In the genomic region with DNA sequence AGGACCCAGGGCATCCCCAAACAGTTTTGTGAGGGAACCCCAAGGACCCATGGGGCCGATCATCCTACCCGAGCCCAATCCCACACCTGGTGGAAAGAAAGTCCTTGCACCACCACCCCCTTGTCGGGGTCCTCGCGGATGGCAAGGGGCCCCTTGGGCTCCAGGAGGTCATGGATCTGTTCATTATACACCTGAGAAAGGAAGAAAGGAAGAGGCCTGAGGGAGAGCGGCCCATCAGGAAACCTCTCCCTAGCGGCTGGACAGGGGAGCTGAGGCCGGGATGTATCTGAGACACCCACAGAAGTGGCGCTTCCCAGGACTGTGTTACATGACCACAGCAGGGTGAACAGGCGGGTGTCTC, we compare ENCODE assay signal across 21 cellular contexts. TPM values are rescaled to one million over a fixed set of nuclear protein-coding genes. Genes with fewer than 3 reads are reported as not detected.
A peak's percentile ranks its signal among the peaks of the same experiment; 100 is the strongest.
DNase-seq lines count a peak whose midpoint lies in the region; ATAC-seq, FAIRE-seq and TF ChIP-seq lines count a peak whose summit lies in the region.
"Had no signal": no experiment of that assay in that cellular context is flagged by ENCODE, and none has a peak within 500 bp of the region (broad histone marks: within the 10 kb centered on the region; RNA-seq: fewer than 3 reads in every experiment).

No MANE protein-coding gene starts in this region.

- POLR2A ChIA-PET in RWPE1 (lab: Yijun Ruan, JAX; ENCODE audit: low non-redundant PET) (no interaction called here), T-cell (lab: Charles Lee) (no interaction called here)

- H4K5ac ChIP-seq in H9 (ENCODE audit: insufficient read length, low read depth, low read length), result no peak overlapping the region

- ATAC-seq in GM19324 (IDR thresholded peaks at IDR 0.05; ENCODE audit: low FRiP score, unreplicated experiment) (no peak), T-cell (replicated peaks in 1 of 4) (no peak)
- ATAC-seq: CD8-positive, alpha-beta T cell had no signal

- H3K36me3 ChIP-seq in kidney (ENCODE audit: control insufficient read depth in 1 of 2, insufficient read depth in 2 of 2, low read length in 2 of 2), result no peaks in the 10 kb centered on the region
- H3K36me3 ChIP-seq in spleen, result peaks cover 0 to 72% (median 0%) of the 10 kb centered on the region in 6 donors

- H3K23ac ChIP-seq in H9 (ENCODE audit: insufficient read length, low read depth, low read length), result no peak overlapping the region

- intact Hi-C loops in kidney (cut with DNase I) (no loop called here), spleen (cut with DNase I; ENCODE audit: low total_unique reads) (no loop called here)

- no peak overlapping the region for H2BK120ac ChIP-seq in H9 (ENCODE audit: low read depth, low read length, poor library complexity, severe bottlenecking)

- no peak overlapping the region for H2AK5ac ChIP-seq in H9 (ENCODE audit: insufficient read length, low read length)

- H3K4me2 ChIP-seq in H9 (ENCODE audit: insufficient read depth, insufficient read length, low read length), result no peak overlapping the region

- CTCF ChIA-PET in RWPE1 (lab: Yijun Ruan, JAX), result interaction anchor here (0.8 to 1.4 kb wide), 2 partner anchors 15 to 31 kb away, joined by 3 to 5 read pairs; no protein-coding TSS in a partner anchor
- CTCF ChIA-PET in T-cell (lab: Charles Lee), result no interaction called here

- H3K18ac ChIP-seq in H9 (ENCODE audit: insufficient read length, low read depth, low read length), result no peak overlapping the region

- H4K20me1 ChIP-seq in H9 (ENCODE audit: control insufficient read depth, insufficient read depth, insufficient read length), result no peaks in the 10 kb centered on the region

- no peak overlapping the region for H3K4me3 ChIP-seq in kidney (ENCODE audit: low read length in 2 of 2)
- no peak overlapping the region for H3K4me3 ChIP-seq in spleen

- peaks cover 38 to 74% (median 74%) of the 10 kb centered on the region in 3 experiments for H3K36me3 Mint-ChIP-seq in H9 (ENCODE audit: insufficient read depth in 1 of 3, low read depth in 3 of 3)
- H3K36me3 Mint-ChIP-seq in T-cell, result no peaks in the 10 kb centered on the region
- H3K36me3 Mint-ChIP-seq: CD8-positive, alpha-beta T cell had no signal

- no peak overlapping the region for H3K14ac ChIP-seq in H9 (ENCODE audit: insufficient read depth, low read length)

- H3K4me3 Mint-ChIP-seq in H9, result no peak overlapping the region
- H3K4me3 Mint-ChIP-seq in T-cell, result no peak overlapping the region
- H3K4me3 Mint-ChIP-seq: CD14-positive monocyte; CD8-positive, alpha-beta T cell had no signal

- H2BK15ac ChIP-seq in H9 (ENCODE audit: low read depth, low read length), result no peak overlapping the region

- H3K9me3 Mint-ChIP-seq in H9, result no peaks in the 10 kb centered on the region; a peak in 1 of 5 replicates
- H3K9me3 Mint-ChIP-seq in T-cell, result no peaks in the 10 kb centered on the region

- no peaks in the 10 kb centered on the region for H3K27me3 ChIP-seq in H9 (ENCODE audit: insufficient read depth, low read length)
- H3K27me3 ChIP-seq in spleen (replicated peaks in 1 of 7), result no peaks in the 10 kb centered on the region

- H3K79me2 ChIP-seq in H9 (ENCODE audit: insufficient read depth, low read length), result no peaks in the 10 kb centered on the region

- H3T11ph ChIP-seq in H9 (ENCODE audit: low read length), result no peak overlapping the region

- H3K27ac Mint-ChIP-seq in H9 (no peak overlapping the region; a peak in 1 of 7 replicates), T-cell (no peak overlapping the region)
- H3K27ac Mint-ChIP-seq: CD8-positive, alpha-beta T cell had no signal

- no peak overlapping the region for H2BK20ac ChIP-seq in H9 (ENCODE audit: low read depth, low read length, poor library complexity, severe bottlenecking)

- H4K8ac ChIP-seq in H9 (replicated peaks; ENCODE audit: insufficient read length, low read depth, low read length), result no peak overlapping the region

- H3K4me1 Mint-ChIP-seq in H9 (no peaks in the 10 kb centered on the region), T-cell (no peaks in the 10 kb centered on the region)
- H3K4me1 Mint-ChIP-seq: CD14-positive monocyte had no signal

- H3K27me3 Mint-ChIP-seq in H9 (ENCODE audit: low read depth) (no peaks in the 10 kb centered on the region), T-cell (no peaks in the 10 kb centered on the region)

- H3K9me3 ChIP-seq in H9 (ENCODE audit: control insufficient read depth, low read depth, low read length), result no peaks in the 10 kb centered on the region
- no peaks in the 10 kb centered on the region for H3K9me3 ChIP-seq in kidney (ENCODE audit: control insufficient read depth in 1 of 2, low read length in 2 of 2)
- H3K9me3 ChIP-seq in spleen, result peaks cover 0 to 10% (median 7%) of the 10 kb centered on the region in 8 donors

- H3K27ac ChIP-seq in H9 (ENCODE audit: insufficient read length, low read depth, low read length) (no peak overlapping the region), RWPE1 (peak overlapping the region; percentile 34), kidney (ENCODE audit: low read depth in 2 of 2, low read length in 2 of 2) (no peak overlapping the region), spleen (no peak overlapping the region)
- H3K27ac ChIP-seq: HL-60 had no signal

- H3K23me2 ChIP-seq in H9 (ENCODE audit: insufficient read length, low read depth, low read length, poor library complexity, severe bottlenecking), result no peaks in the 10 kb centered on the region

- no peak overlapping the region for H2AFZ ChIP-seq in H9 (ENCODE audit: low read length)

- H3K9ac ChIP-seq in H9 (ENCODE audit: extremely low read depth, insufficient read length, low read length) (no peak overlapping the region), kidney (ENCODE audit: low read length in 2 of 2) (no peak overlapping the region)

- no peak overlapping the region for H3K56ac ChIP-seq in H9 (ENCODE audit: insufficient read length, low read depth, low read length)

- H3K4ac ChIP-seq in H9 (ENCODE audit: low read depth, low read length), result no peak overlapping the region

- DNase-seq in H9 (peak; percentile 25), RWPE1 (ENCODE audit: low spot score) (no peak), kidney (peak; percentile 37), spleen (peak; percentile 37), GDM1 (lab: John Stamatoyannopoulos, UW) (no peak), T-cell (no peak)
- no peak for DNase-seq in activated naive CD4-positive, alpha-beta T cell treated with Interleukin-2 at 50 U/mL for 16 hours
- DNase-seq: CD8-positive, alpha-beta T cell; COR-L47; DMS153; DMS79 treated with DMSO at 0.1 percent for 48 hours; EL had no signal

- H2BK12ac ChIP-seq in H9 (ENCODE audit: insufficient read length, low read depth, low read length), result no peak overlapping the region

- no peaks in the 10 kb centered on the region for H3K4me1 ChIP-seq in H9 (ENCODE audit: insufficient read depth, low read length)
- H3K4me1 ChIP-seq in kidney (ENCODE audit: control insufficient read depth in 1 of 2, insufficient read depth in 1 of 2, low read depth in 1 of 2, low read length in 2 of 2), result no peaks in the 10 kb centered on the region
- H3K4me1 ChIP-seq in spleen, result no peaks in the 10 kb centered on the region

- TF ChIP-seq CTCF in H9 (conservative IDR thresholded peaks at IDR 0.05), result no peak
- no peak for TF ChIP-seq CTCF in RWPE1 (conservative IDR thresholded peaks at IDR 0.05; ENCODE audit: low read depth)
- no peak for TF ChIP-seq CTCF in kidney (IDR thresholded peaks at IDR 0.05; ENCODE audit: borderline replicate concordance, extremely low read depth, insufficient read depth)
- no peak for TF ChIP-seq CTCF in spleen (IDR thresholded peaks at IDR 0.05 in 8 of 11, conservative IDR thresholded peaks at IDR 0.05 in 3 of 11)

- no peak overlapping the region for H2BK5ac ChIP-seq in H9 (ENCODE audit: insufficient read length, low read length)

- no peak for TF ChIP-seq POLR2A in spleen (IDR thresholded peaks at IDR 0.05)

- no CpG with 5 or more reads among the region's 10 CpGs for WGBS in H9 (ENCODE audit: extremely low coverage, insufficient read length, low lambda C conversion rate)
- 90 to 97% (median 96%) methylated on average over 9 to 10 of the region's 10 CpGs for WGBS in spleen, 5 donors

- no peak for FAIRE-seq in kidney (lab: Jason Lieb, UNC)
- FAIRE-seq: D721Med, G401.6, GM12892, GM19239 had no signal

- H4K91ac ChIP-seq in H9 (ENCODE audit: insufficient read length, low read depth, low read length), result no peak overlapping the region

- no peaks in the 10 kb centered on the region for H3K79me1 ChIP-seq in H9 (ENCODE audit: insufficient read depth, low read depth, low read length, poor library complexity, severe bottlenecking)

RNA-seq across cellular contexts. Expression of gene KIF18B, which starts 12.8 kb away (rescaled TPM):
- 51.8 and 52.6 TPM in 2 replicates for total RNA-seq in H9 (2021)
- total RNA-seq in kidney, result 0.44 TPM
- polyA plus RNA-seq in kidney (ENCODE audit: insufficient read depth, low read depth, low replicate concordance), result not detected
- total RNA-seq in spleen, result 1 to 10 TPM; 1.1 to 5.8 (median 4.4) TPM
- 1 to 10 TPM in 2 of 3 donors, under 1 TPM in 1; 0.26 to 1.5 (median 1.2) TPM for polyA plus RNA-seq in spleen
- total RNA-seq in T-cell, result 1 to 10 TPM in 1 of 5 donors, under 1 TPM in 4; 0.37 to 1.2 (median 0.62) TPM
- polyA plus RNA-seq: CD14-positive monocyte had no signal

RNA-seq across cellular contexts. Expression of gene GFAP, which starts 19.4 kb away (rescaled TPM):
- total RNA-seq in H9 (2021) (1.1 and 1.2 TPM in 2 replicates), kidney (1.4 TPM), spleen (1 to 10 TPM in 1 of 7 donors, under 1 TPM in 2, not detected in 4; 0.41 to 1.7 (median 0.54) TPM), T-cell (not detected)
- polyA plus RNA-seq in kidney (ENCODE audit: insufficient read depth, low read depth, low replicate concordance) (2.3 TPM), spleen (under 1 TPM in 2 of 3 donors, not detected in 1; 0.32 to 0.61 TPM)
- total RNA-seq: A673; CD8-positive, alpha-beta T cell; H4 had no signal

RNA-seq across cellular contexts. Expression of gene C1QL1, which starts 33.4 kb away (rescaled TPM):
- total RNA-seq in H9 (2021), result 6.0 and 6.4 TPM in 2 replicates
- 0.76 TPM for total RNA-seq in kidney
- 25.4 TPM for polyA plus RNA-seq in kidney (ENCODE audit: insufficient read depth, low read depth, low replicate concordance)
- under 1 TPM in 1 of 7 donors, not detected in 6; 0.20 TPM for total RNA-seq in spleen
- under 1 TPM in 1 of 3 donors, not detected in 2; 0.38 TPM for polyA plus RNA-seq in spleen
- not detected for total RNA-seq in T-cell
- total RNA-seq: CD8-positive, alpha-beta T cell had no signal
- polyA plus RNA-seq: CD14-positive monocyte had no signal

RNA-seq across cellular contexts. Expression of gene EFTUD2, which starts 35.5 kb away (rescaled TPM):
- total RNA-seq in H9 (2021), result 150 and 161 TPM in 2 replicates
- total RNA-seq in kidney, result 98.4 TPM
- 37.9 TPM for polyA plus RNA-seq in kidney (ENCODE audit: insufficient read depth, low read depth, low replicate concordance)
- total RNA-seq in spleen, result 100 to 1,000 TPM in 6 of 7 donors, 10 to 100 TPM in 1; 77.4 to 140 (median 104) TPM
- polyA plus RNA-seq in spleen, result 10 to 100 TPM; 39.0 to 44.0 (median 43.6) TPM
- 100 to 1,000 TPM in 2 of 5 donors, 10 to 100 TPM in 3; 83.1 to 127 (median 96.0) TPM for total RNA-seq in T-cell

Comparison
In these comparisons a context has a peak if more than half of its experiments do, and no peak if none do; other contexts are left out.
1. DNase-seq: peak in H9 (single experiment), kidney (single experiment) and spleen (single experiment); none in RWPE1 (single experiment), GDM1 (single experiment), activated naive CD4-positive, alpha-beta T cell treated with Interleukin-2 at 50 U/mL for 16 hours (single experiment) and T-cell (0 of 34).